Comparison of ENCODE assay signal across 29 cellular contexts in the genomic region with DNA sequence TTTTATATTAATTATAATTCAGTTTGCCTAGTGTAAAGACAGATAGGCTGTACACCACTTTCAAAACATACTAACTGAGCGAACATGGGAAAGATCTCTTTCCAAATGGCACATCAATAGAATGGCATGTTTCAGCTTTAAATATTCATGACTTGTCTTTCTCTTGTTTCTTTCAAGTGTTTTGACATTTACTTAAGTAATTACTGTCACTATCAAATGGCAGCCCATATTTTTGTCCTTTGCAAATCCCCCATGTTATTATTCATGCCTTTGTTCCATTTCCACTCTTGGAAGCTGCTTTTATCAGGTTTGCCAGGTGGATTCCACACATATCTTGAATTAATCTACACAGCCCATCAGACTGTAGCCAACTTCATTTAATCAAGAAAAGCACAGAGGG.
"Had no signal": no experiment of that assay in that cellular context is flagged by ENCODE, and none has a peak within 500 bp of the region (broad histone marks: within the 10 kb centered on the region; RNA-seq: fewer than 3 reads in every experiment).

No MANE protein-coding gene starts in this region.

- H3K4me3 ChIP-seq: ascending aorta, body of pancreas, breast epithelium, cardiac muscle cell, colonic mucosa, esophagus squamous epithelium, gastroesophageal sphincter, heart right ventricle, hepatocyte had no signal

- H3K36me3 ChIP-seq: ascending aorta, breast epithelium, cardiac muscle cell, colonic mucosa, esophagus squamous epithelium, gastroesophageal sphincter, heart right ventricle, WERI-Rb-1 had no signal

- H3K27me3 ChIP-seq: ascending aorta, body of pancreas, cardiac muscle cell, colonic mucosa, esophagus squamous epithelium, gastroesophageal sphincter, hepatocyte had no signal

- H3K79me2 ChIP-seq: hepatocyte had no signal

- H3K4me2 ChIP-seq: hepatocyte had no signal

- H3K9me3 ChIP-seq: ascending aorta, body of pancreas, colonic mucosa, esophagus squamous epithelium, gastroesophageal sphincter, heart right ventricle had no signal

- ATAC-seq: activated CD4-positive, CD25-positive, alpha-beta regulatory T cell treated with anti-CD3 and anti-CD28 coated beads, Interleukin-2, amount 50 U/mL, for 24 hours; activated naive CD4-positive, alpha-beta T cell treated with anti-CD3 and anti-CD28 coated beads, Interleukin-2, amount 50 U/mL, for 72 hours; activated T-cell treated with anti-CD3 and anti-CD28 coated beads, Interleukin-2, amount 50 U/mL, for 72 hours; body of pancreas; gastroesophageal sphincter; heart right ventricle had no signal

- DNase-seq: activated B cell treated with CpG ODN at 0.5 μM for 24 hours; activated CD4-positive, alpha-beta memory T cell treated with anti-CD3 and anti-CD28 coated beads for 36 hours; activated CD4-positive, alpha-beta T cell treated with anti-CD3 and anti-CD28 coated beads, Interleukin-2, amount 10 ng/mL, durations not matched to agents 24 days and 14 days; activated CD8-positive, alpha-beta memory T cell treated with anti-CD3 and anti-CD28 coated beads, Interleukin-2, amount 50 U/mL, for 48 hours; activated gamma-delta T cell; activated naive CD4-positive, alpha-beta T cell; activated naive CD4-positive, alpha-beta T cell treated with anti-CD3 and anti-CD28 coated beads, Interleukin-2, amount 10 ng/mL, durations not matched to agents 7 days and 5 days; activated naive CD8-positive, alpha-beta T cell treated with anti-CD3 and anti-CD28 coated beads, Interleukin-2, amount 10 ng/mL, durations not matched to agents 7 days and 5 days; activated T-cell treated with anti-CD3 and anti-CD28 coated beads for 4 hours; activated T-cell treated with anti-CD3 and anti-CD28 coated beads, Interleukin-2, amount 50 U/mL, for 24 hours; activated T-cell treated with anti-CD3 and anti-CD28 coated beads, Interleukin-2, amount 50 U/mL, for 72 hours; body of pancreas; central memory CD4-positive, alpha-beta T cell; cerebellar nuclear complex; colonic mucosa; effector CD8-positive, alpha-beta T cell; esophagus squamous epithelium; foreskin melanocyte; heart right ventricle; T1000; WERI-Rb-1 had no signal

- H2AFZ ChIP-seq: hepatocyte had no signal

- H3K27ac ChIP-seq: ascending aorta, body of pancreas, breast epithelium, cardiac muscle cell, colonic mucosa, epithelial cell of prostate, esophagus squamous epithelium, gastroesophageal sphincter, heart right ventricle, hepatocyte, WERI-Rb-1 had no signal
